In the genomic region with DNA sequence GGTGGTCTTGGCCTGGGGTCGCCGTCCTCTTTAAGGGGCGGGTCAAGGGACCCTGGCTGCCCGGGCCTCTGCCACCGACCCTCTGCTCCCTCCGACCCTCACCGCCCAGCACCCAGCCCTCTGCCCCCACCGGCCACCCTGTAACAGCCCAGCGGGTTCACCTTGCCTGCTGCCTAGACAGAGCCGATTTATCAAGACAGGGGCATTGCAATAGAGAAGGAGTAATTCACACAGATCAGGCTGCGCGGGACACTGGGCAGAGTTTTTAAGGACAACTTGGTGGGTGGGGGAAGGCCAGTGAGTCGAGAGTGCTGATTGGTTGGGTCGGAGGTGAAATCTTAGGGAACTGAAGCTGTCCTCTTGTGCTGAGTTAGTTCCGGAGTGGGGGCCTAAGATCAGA, we compare ENCODE assay signal across 1 cellular context.
TF ChIP-seq lines count a peak whose summit lies in the region.

No MANE protein-coding gene starts in this region.

TF ChIP-seq in SK-N-SH treated with all-trans-retinoic acid at 6 μM for 48 hours, 23 proteins besides CTCF, POLR2A, EP300 and RAD21 (continued from another document):
- TF ChIP-seq OSR1 (CRISPR knock-in tag; IDR thresholded peaks at IDR 0.05) (no peak), TOX (CRISPR knock-in tag; IDR thresholded peaks at IDR 0.05; ENCODE audit: borderline replicate concordance) (no peak), CSDC2 (CRISPR knock-in tag; IDR thresholded peaks at IDR 0.05) (no peak), SNAI2 (CRISPR knock-in tag; IDR thresholded peaks at IDR 0.05) (no peak)
